1 cellular context compared by ENCODE assay signal in genomic region chr14:77642407-77642806, GRCh38.
TF ChIP-seq lines count a peak whose summit lies in the region.

No MANE protein-coding gene starts in this region.

TF ChIP-seq in endothelial cell of umbilical vein, 7 proteins besides CTCF, POLR2A, EP300 and RAD21 (continued from another document):
- no peak for TF ChIP-seq MAX (IDR thresholded peaks at IDR 0.05; ENCODE audit: insufficient read depth, insufficient read length)
- TF ChIP-seq MYC (IDR thresholded peaks at IDR 0.05; ENCODE audit: low read depth, low read length) = no peak
- TF ChIP-seq FOS (IDR thresholded peaks at IDR 0.05; ENCODE audit: borderline replicate concordance, insufficient read depth, low read length) = no peak
